ENCODE assay signal across 1 cellular context in the genomic region with DNA sequence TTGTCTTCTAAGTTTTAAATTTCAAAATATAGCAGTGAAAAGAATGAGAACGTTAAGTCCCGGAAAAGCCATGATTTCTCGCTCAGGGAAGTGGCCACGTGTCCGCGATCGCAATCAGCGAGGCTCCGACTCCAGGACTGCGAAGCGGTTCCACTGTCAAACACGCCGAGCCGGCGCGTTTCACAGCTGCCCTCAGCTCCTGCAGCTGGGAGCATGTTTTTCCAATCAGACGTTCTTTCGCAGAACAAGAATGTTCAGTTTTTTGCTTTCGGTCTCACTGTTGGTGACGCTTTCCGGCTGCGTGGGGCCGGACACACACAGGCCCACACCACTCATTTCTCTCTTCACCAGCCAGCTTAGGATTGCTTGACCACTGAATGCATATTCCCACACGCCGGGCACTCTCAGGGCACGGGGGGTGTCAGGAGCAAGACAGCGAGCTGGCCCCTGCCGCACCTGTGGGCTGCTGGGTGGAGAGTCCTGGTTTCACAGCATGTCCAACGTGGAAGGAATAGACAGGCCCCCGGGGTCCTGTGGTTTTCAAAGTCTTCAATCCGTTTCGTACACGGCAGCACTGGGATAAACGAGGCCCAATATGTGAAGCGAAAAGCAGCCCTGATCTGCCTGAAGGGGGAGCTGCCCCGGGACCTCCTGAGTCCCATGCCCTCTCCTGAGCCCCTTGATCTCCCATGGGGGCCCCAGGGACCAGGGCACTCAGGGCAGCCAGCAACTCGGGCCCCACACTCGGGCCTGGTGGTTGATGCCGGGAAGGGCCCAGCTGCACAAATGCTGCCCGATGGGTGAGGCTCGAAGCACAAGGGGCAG.
TF ChIP-seq lines count a peak whose summit lies in the region.

No MANE protein-coding gene starts in this region.

TF ChIP-seq in GM23338, 12 proteins besides CTCF, POLR2A, EP300 and RAD21:
- TF ChIP-seq EZH2 (IDR thresholded peaks at IDR 0.05; ENCODE audit: low read depth, unreplicated experiment) (no peak), POLR2AphosphoS5 (IDR thresholded peaks at IDR 0.05; ENCODE audit: low read depth) (no peak), EZH2phosphoT487 (IDR thresholded peaks at IDR 0.05; ENCODE audit: unreplicated experiment) (no peak), NANOG (IDR thresholded peaks at IDR 0.05; ENCODE audit: borderline replicate concordance) (no peak)
- TF ChIP-seq, protein P1, sequence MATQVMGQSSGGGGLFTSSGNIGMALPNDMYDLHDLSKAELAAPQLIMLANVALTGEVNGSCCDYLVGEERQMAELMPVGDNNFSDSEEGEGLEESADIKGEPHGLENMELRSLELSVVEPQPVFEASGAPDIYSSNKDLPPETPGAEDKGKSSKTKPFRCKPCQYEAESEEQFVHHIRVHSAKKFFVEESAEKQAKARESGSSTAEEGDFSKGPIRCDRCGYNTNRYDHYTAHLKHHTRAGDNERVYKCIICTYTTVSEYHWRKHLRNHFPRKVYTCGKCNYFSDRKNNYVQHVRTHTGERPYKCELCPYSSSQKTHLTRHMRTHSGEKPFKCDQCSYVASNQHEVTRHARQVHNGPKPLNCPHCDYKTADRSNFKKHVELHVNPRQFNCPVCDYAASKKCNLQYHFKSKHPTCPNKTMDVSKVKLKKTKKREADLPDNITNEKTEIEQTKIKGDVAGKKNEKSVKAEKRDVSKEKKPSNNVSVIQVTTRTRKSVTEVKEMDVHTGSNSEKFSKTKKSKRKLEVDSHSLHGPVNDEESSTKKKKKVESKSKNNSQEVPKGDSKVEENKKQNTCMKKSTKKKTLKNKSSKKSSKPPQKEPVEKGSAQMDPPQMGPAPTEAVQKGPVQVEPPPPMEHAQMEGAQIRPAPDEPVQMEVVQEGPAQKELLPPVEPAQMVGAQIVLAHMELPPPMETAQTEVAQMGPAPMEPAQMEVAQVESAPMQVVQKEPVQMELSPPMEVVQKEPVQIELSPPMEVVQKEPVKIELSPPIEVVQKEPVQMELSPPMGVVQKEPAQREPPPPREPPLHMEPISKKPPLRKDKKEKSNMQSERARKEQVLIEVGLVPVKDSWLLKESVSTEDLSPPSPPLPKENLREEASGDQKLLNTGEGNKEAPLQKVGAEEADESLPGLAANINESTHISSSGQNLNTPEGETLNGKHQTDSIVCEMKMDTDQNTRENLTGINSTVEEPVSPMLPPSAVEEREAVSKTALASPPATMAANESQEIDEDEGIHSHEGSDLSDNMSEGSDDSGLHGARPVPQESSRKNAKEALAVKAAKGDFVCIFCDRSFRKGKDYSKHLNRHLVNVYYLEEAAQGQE (IDR thresholded peaks at IDR 0.05; ENCODE audit: unreplicated experiment): no peak
